In the genomic region with DNA sequence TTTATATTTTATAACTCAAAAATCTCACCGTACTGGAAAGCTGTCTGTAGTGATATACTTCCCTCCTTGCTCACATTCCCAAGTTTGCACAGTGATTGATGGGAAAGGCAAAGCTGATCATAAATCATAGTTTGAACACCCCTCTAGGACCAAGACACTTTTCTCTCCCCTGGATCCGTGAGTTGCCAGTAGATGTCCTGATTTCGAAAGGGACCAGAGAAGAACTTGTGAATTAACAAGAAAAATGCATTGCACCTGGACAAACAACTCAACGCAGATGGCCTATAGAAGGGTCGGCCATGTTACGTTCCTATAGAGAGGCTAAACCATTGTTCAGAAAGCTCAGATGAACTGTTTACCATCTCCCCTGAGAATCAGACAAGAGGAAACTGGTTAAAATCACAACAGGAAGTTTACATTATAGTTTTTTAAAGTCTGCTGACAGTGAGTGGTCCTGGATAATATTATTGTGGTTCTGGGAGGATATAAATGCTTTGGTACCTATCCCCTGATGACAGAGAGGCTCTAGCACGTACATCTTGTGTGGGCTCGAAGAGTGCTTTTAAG, we compare ENCODE assay signal across 1 cellular context.
TF ChIP-seq lines count a peak whose summit lies in the region.

No MANE protein-coding gene starts in this region.

TF ChIP-seq in GM23338, 12 proteins besides CTCF, POLR2A, EP300 and RAD21 (continued from another document):
- TF ChIP-seq, protein P1, sequence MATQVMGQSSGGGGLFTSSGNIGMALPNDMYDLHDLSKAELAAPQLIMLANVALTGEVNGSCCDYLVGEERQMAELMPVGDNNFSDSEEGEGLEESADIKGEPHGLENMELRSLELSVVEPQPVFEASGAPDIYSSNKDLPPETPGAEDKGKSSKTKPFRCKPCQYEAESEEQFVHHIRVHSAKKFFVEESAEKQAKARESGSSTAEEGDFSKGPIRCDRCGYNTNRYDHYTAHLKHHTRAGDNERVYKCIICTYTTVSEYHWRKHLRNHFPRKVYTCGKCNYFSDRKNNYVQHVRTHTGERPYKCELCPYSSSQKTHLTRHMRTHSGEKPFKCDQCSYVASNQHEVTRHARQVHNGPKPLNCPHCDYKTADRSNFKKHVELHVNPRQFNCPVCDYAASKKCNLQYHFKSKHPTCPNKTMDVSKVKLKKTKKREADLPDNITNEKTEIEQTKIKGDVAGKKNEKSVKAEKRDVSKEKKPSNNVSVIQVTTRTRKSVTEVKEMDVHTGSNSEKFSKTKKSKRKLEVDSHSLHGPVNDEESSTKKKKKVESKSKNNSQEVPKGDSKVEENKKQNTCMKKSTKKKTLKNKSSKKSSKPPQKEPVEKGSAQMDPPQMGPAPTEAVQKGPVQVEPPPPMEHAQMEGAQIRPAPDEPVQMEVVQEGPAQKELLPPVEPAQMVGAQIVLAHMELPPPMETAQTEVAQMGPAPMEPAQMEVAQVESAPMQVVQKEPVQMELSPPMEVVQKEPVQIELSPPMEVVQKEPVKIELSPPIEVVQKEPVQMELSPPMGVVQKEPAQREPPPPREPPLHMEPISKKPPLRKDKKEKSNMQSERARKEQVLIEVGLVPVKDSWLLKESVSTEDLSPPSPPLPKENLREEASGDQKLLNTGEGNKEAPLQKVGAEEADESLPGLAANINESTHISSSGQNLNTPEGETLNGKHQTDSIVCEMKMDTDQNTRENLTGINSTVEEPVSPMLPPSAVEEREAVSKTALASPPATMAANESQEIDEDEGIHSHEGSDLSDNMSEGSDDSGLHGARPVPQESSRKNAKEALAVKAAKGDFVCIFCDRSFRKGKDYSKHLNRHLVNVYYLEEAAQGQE (IDR thresholded peaks at IDR 0.05; ENCODE audit: unreplicated experiment), result no peak
TF ChIP-seq in GM23338: peak in this region for 0.
